Comparison of ENCODE assay signal across 26 cellular contexts in genomic region chr2:238820909-238821308, GRCh38. TPM values are rescaled to one million over a fixed set of nuclear protein-coding genes. Genes with fewer than 3 reads are reported as not detected.
DNase-seq lines count a peak whose midpoint lies in the region; TF ChIP-seq lines count a peak whose summit lies in the region.
"Had no signal": no experiment of that assay in that cellular context is flagged by ENCODE, and none has a peak within 500 bp of the region (broad histone marks: within the 10 kb centered on the region; RNA-seq: fewer than 3 reads in every experiment).

No MANE protein-coding gene starts in this region.

- in situ Hi-C loops in KBM-7 (cut with MboI; ENCODE audit: low pct_unique_long_range_greater_than_20kb, low sequenced_read_pairs) = no loop called here

- H3K36me3 Mint-ChIP-seq in osteocyte (ENCODE audit: unreplicated experiment) = no peaks in the 10 kb centered on the region
- H3K36me3 Mint-ChIP-seq: natural killer cell had no signal

- peaks cover 18% of the 10 kb centered on the region for H3K9me3 Mint-ChIP-seq in osteocyte (ENCODE audit: unreplicated experiment)

- TF ChIP-seq CTCF in fibroblast of mammary gland (conservative IDR thresholded peaks at IDR 0.05; ENCODE audit: control insufficient read depth, insufficient read depth, low read depth, low read length) = no peak
- TF ChIP-seq CTCF in osteocyte (IDR thresholded peaks at IDR 0.05) = no peak

- peaks cover 33% of the 10 kb centered on the region for H3K27me3 Mint-ChIP-seq in osteocyte (ENCODE audit: unreplicated experiment)

- no peak overlapping the region for H3K4me3 ChIP-seq in fibroblast of mammary gland (ENCODE audit: control insufficient read depth, low read depth, low read length)
- H3K4me3 ChIP-seq: pancreas, thoracic aorta had no signal

- no peak overlapping the region for H3K4me3 Mint-ChIP-seq in osteocyte (ENCODE audit: unreplicated experiment)
- H3K4me3 Mint-ChIP-seq: activated CD8-positive, alpha-beta T cell treated with anti-CD3 and anti-CD28 coated beads for 36 hours; activated naive CD8-positive, alpha-beta T cell treated with anti-CD3 and anti-CD28 coated beads, Interleukin-2, amount 50 U/mL, for 24 hours; natural killer cell had no signal

- no peaks in the 10 kb centered on the region for H3K4me1 Mint-ChIP-seq in osteocyte (ENCODE audit: unreplicated experiment)
- H3K4me1 Mint-ChIP-seq: activated naive CD8-positive, alpha-beta T cell treated with anti-CD3 and anti-CD28 coated beads, Interleukin-2, amount 50 U/mL, for 24 hours; natural killer cell had no signal

- DNase-seq in EL (peak; percentile 68), M059J (ENCODE audit: low read depth) (peak; percentile 22), fibroblast of mammary gland (ENCODE audit: low read depth) (peak; percentile 90), osteocyte (ENCODE audit: extremely low spot score, unreplicated experiment) (peak; percentile 42), DMS 273 (lab: John Stamatoyannopoulos, UW; ENCODE audit: unreplicated experiment) (no peak), KBM-7 (no peak), foreskin melanocyte (no peak), dermis blood vessel endothelial cell (no peak)
- DNase-seq: activated CD4-positive, CD25-positive, alpha-beta regulatory T cell treated with anti-CD3 and anti-CD28 coated beads, Interleukin-2, amount 50 U/mL, for 72 hours; activated CD8-positive, alpha-beta T cell treated with anti-CD3 and anti-CD28 coated beads for 36 hours; activated effector memory CD4-positive, alpha-beta T cell treated with Interleukin-2 at 50 U/mL for 16 hours; activated naive CD8-positive, alpha-beta T cell treated with anti-CD3 and anti-CD28 coated beads, Interleukin-2, amount 50 U/mL, for 24 hours; DMS 273 treated with DMSO at 0.1 percent for 48 hours; effector memory CD4-positive, alpha-beta T cell; erythroblast; GDM1; H7; midbrain; natural killer cell; NCI-H524; pancreas; right cardiac atrium; SIG-M5; stimulated activated naive CD8-positive, alpha-beta T cell treated with anti-CD3 and anti-CD28 coated beads, Interleukin-15, Interleukin-2, amounts not matched to agents 100 U/mL and 50 U/mL, for 24 hours had no signal

- H3K27ac Mint-ChIP-seq in osteocyte (ENCODE audit: unreplicated experiment) = no peak overlapping the region
- H3K27ac Mint-ChIP-seq: activated CD8-positive, alpha-beta T cell treated with anti-CD3 and anti-CD28 coated beads for 36 hours; activated naive CD8-positive, alpha-beta T cell treated with anti-CD3 and anti-CD28 coated beads, Interleukin-2, amount 50 U/mL, for 24 hours; natural killer cell had no signal

RNA-seq across cellular contexts. Expression of gene TWIST2, which starts 27.0 kb away (rescaled TPM):
- 21.0 and 24.7 TPM in 2 replicates for total RNA-seq in M059J (2014; rRNA removed; shearing (Covaris generic))
- total RNA-seq in osteocyte (6.0 and 6.3 TPM in 2 replicates), dermis blood vessel endothelial cell (0.56 TPM in 1 of 2 replicates, not detected in the other)
- total RNA-seq: activated CD8-positive, alpha-beta T cell treated with anti-CD3 and anti-CD28 coated beads for 36 hours; HT-29; natural killer cell had no signal

Comparison
In these comparisons a context has a peak if more than half of its experiments do, and no peak if none do; other contexts are left out.
1. DNase-seq: peak in EL (single experiment), M059J (single experiment), fibroblast of mammary gland (single experiment) and osteocyte (single experiment); none in DMS 273 (single experiment), KBM-7 (single experiment), foreskin melanocyte (single experiment) and dermis blood vessel endothelial cell (single experiment).